6 cellular contexts compared by ENCODE assay signal in genomic region chr9:98295824-98296223, GRCh38.
"Had no signal": no experiment of that assay in that cellular context is flagged by ENCODE, and none has a peak within 500 bp of the region (broad histone marks: within the 10 kb centered on the region; RNA-seq: fewer than 3 reads in every experiment).

No MANE protein-coding gene starts in this region.

- H3K4me3 Mint-ChIP-seq: HFFc6 had no signal

- H3K9me3 ChIP-seq: HAP-1 had no signal

- H3K36me3 ChIP-seq: HAP-1 had no signal

- ATAC-seq: HCT116 had no signal

- H3K27ac Mint-ChIP-seq: HFFc6 had no signal

- H3K9me3 Mint-ChIP-seq: HFFc6 had no signal

- H3K4me3 ChIP-seq: HAP-1 had no signal

- H3K4me1 ChIP-seq: HAP-1 had no signal

- DNase-seq: GOT3, H7, HFFc6, IMR-90 had no signal
